1 cellular context compared by ENCODE assay signal in genomic region chr11:72005347-72006260, GRCh38.
TF ChIP-seq lines count a peak whose summit lies in the region.

No MANE protein-coding gene starts in this region.

TF ChIP-seq in HepG2, 621 proteins besides CTCF, POLR2A, EP300 and RAD21 (continued from another document):
- TF ChIP-seq LCORL (IDR thresholded peaks at IDR 0.05) (peak; percentile 55; the same call in 1 of the 2 replicates), LCORL (CRISPR knock-in tag; IDR thresholded peaks at IDR 0.05) (no peak), ZNF670 (CRISPR knock-in tag; IDR thresholded peaks at IDR 0.05; ENCODE audit: borderline replicate concordance) (no peak), ZBTB1 (CRISPR knock-in tag; IDR thresholded peaks at IDR 0.05; ENCODE audit: borderline replicate concordance) (no peak), RBM22 (optimal IDR thresholded peaks at IDR 0.05; ENCODE audit: low read length) (peak; percentile 84), SOX5 (CRISPR knock-in tag; IDR thresholded peaks at IDR 0.05; ENCODE audit: borderline replicate concordance) (no peak), POLR2AphosphoS5 (IDR thresholded peaks at IDR 0.05; ENCODE audit: low read depth, low read length) (0 out of 2 replicates have a peak, but pooled peaks have one; percentile 23), ZNF18 (CRISPR knock-in tag; IDR thresholded peaks at IDR 0.05; ENCODE audit: insufficient replicate concordance) (no peak), FOXK2 (IDR thresholded peaks at IDR 0.05) (no peak)
